Comparison of ENCODE assay signal across 24 cellular contexts in genomic region chr5:133377736-133378135, GRCh38.
"Had no signal": no experiment of that assay in that cellular context is flagged by ENCODE, and none has a peak within 500 bp of the region (broad histone marks: within the 10 kb centered on the region; RNA-seq: fewer than 3 reads in every experiment).

No MANE protein-coding gene starts in this region.

- ATAC-seq: natural killer cell; right cardiac atrium; stimulated activated naive B cell treated with anti-CD40 and anti-IgM and Interleukin-4, amounts not matched to agents 10 μg/mL and 1 μg/mL and 100 μg/mL, for 72 hours had no signal

- H3K27me3 ChIP-seq: colonic mucosa, ovary, tibial nerve, upper lobe of left lung had no signal

- H3K27ac ChIP-seq: colonic mucosa, esophagus squamous epithelium, ovary, psoas muscle, skin epidermis, spleen, thoracic aorta, tibial nerve, upper lobe of left lung had no signal

- H3K4me3 ChIP-seq: colonic mucosa, esophagus squamous epithelium, lung, ovary, psoas muscle, skin epidermis, spleen, thoracic aorta, tibial nerve, upper lobe of left lung had no signal

- H3K36me3 ChIP-seq: colonic mucosa, esophagus squamous epithelium, ovary, spleen, thoracic aorta, tibial nerve, upper lobe of left lung had no signal

- H3K9me3 ChIP-seq: ovary had no signal

- DNase-seq: colonic mucosa; effector CD8-positive, alpha-beta T cell; erythroblast; esophagus squamous epithelium; foreskin melanocyte; glutamatergic neuron; hypothalamus; immature natural killer cell; islet precursor cell; natural killer cell; occipital lobe; ovary; posterior cingulate gyrus; psoas muscle; right cardiac atrium; spleen; stimulated activated naive B cell treated with anti-CD40 and anti-IgM and Interleukin-4, amounts not matched to agents 10 μg/mL and 1 μg/mL and 100 μg/mL, for 72 hours; upper lobe of left lung had no signal

- H3K4me1 ChIP-seq: colonic mucosa, psoas muscle, spleen, tibial nerve, upper lobe of left lung had no signal

- FAIRE-seq: endometrium, urothelium cell line had no signal
